ENCODE assay signal across 1 cellular context in the genomic region with DNA sequence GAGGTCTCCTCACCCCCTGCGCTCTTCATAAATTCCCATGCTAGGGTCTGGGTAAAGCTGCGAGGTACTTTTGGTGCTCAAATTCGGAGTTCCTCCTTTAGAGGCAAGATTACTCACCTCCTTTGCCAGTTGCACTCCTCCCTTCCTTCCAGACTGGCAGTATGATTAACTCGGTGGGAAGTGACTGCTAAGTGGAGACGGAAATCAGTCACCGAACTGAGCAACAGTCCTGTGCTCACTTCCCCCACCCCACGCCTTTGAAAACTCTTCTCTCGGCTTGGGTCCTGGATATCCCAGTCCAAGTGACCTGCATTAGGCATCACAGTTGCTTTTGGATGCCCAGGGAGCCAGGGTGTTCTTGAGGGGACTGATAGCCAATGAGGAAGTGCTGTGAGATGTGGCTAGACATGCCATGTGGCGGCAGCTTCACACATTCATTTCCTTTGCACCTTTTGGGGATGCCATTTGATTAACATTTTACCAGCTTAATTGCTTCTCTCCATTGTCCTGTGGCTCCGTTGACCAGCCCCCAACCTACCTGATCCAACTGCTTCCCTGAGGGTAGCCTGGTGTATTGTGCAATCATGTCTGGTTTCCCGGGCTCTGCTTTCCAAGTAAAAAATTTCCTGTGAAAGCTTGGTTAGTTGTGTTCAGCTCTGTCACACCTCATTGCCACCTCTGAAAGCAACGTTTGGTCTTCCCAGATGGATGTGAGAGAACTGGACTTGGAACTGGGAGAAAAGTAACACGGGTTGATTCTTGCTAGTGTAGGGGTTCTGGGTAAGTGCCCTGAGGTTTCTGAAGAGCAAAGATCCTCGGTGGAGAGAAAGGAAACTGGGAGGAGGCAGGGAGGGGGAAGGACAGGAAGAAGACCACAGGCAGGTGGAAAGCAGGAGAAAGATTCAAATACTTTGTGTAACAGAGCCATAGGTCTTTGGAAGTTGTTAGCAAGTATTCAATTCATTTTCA.
TF ChIP-seq lines count a peak whose summit lies in the region.

No MANE protein-coding gene starts in this region.

TF ChIP-seq in A549, 52 proteins besides CTCF, POLR2A, EP300 and RAD21:
- no peak for TF ChIP-seq RNF2 (IDR thresholded peaks at IDR 0.05; ENCODE audit: borderline replicate concordance, low read depth)
- peak; percentile 72; the same call in 1 of the 2 replicates for TF ChIP-seq MAX (IDR thresholded peaks at IDR 0.05)
- TF ChIP-seq, protein P1, sequence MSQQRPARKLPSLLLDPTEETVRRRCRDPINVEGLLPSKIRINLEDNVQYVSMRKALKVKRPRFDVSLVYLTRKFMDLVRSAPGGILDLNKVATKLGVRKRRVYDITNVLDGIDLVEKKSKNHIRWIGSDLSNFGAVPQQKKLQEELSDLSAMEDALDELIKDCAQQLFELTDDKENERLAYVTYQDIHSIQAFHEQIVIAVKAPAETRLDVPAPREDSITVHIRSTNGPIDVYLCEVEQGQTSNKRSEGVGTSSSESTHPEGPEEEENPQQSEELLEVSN (IDR thresholded peaks at IDR 0.05; ENCODE audit: borderline replicate concordance, low read depth): peak; percentile 52; the same call in 1 of the 2 replicates
- no peak for TF ChIP-seq BHLHE40 (IDR thresholded peaks at IDR 0.05; ENCODE audit: low read depth, low read length)
- no peak for TF ChIP-seq ZFP36 (IDR thresholded peaks at IDR 0.05; ENCODE audit: borderline replicate concordance, partially characterized antibody)
- TF ChIP-seq CEBPB (IDR thresholded peaks at IDR 0.05): peak; percentile 97 to 99
- TF ChIP-seq NR3C1 (IDR thresholded peaks at IDR 0.05): no peak
- no peak for TF ChIP-seq TP53 (CRISPR knock-in tag; IDR thresholded peaks at IDR 0.05)
- no peak for TF ChIP-seq CHD4 (IDR thresholded peaks at IDR 0.05; ENCODE audit: borderline replicate concordance)
- TF ChIP-seq HEYL (CRISPR knock-in tag; IDR thresholded peaks at IDR 0.05): no peak
- TF ChIP-seq EHMT2 (IDR thresholded peaks at IDR 0.05; ENCODE audit: low read depth): no peak
- no peak for TF ChIP-seq RCOR1 (IDR thresholded peaks at IDR 0.05; ENCODE audit: low read depth, low read length)
- no peak for TF ChIP-seq FOSL2 (IDR thresholded peaks at IDR 0.05)
- TF ChIP-seq FOSL2 (CRISPR knock-in tag; IDR thresholded peaks at IDR 0.05): no peak
- no peak for TF ChIP-seq NPAS2 (CRISPR knock-in tag; IDR thresholded peaks at IDR 0.05; ENCODE audit: borderline replicate concordance)
- TF ChIP-seq FOSB (CRISPR knock-in tag; IDR thresholded peaks at IDR 0.05): no peak
- no peak for TF ChIP-seq ZNF302 (CRISPR knock-in tag; IDR thresholded peaks at IDR 0.05)
- TF ChIP-seq HES2 (IDR thresholded peaks at IDR 0.05): no peak
- no peak for TF ChIP-seq SREBF2 (IDR thresholded peaks at IDR 0.05)
- TF ChIP-seq PBX3 (IDR thresholded peaks at IDR 0.05): no peak
- no peak for TF ChIP-seq ATOH8 (CRISPR knock-in tag; IDR thresholded peaks at IDR 0.05; ENCODE audit: low read depth)
- TF ChIP-seq MAFK (IDR thresholded peaks at IDR 0.05; ENCODE audit: partially characterized antibody): no peak
- TF ChIP-seq KDM5A (IDR thresholded peaks at IDR 0.05): no peak
- TF ChIP-seq CBX2 (IDR thresholded peaks at IDR 0.05; ENCODE audit: borderline replicate concordance, low read depth): no peak
- no peak for TF ChIP-seq REST (IDR thresholded peaks at IDR 0.05)
TF ChIP-seq in A549: peak in this region for 3.
